ENCODE assay signal across 8 cellular contexts in genomic region chr9:85940832-85941616, GRCh38. TPM values are rescaled to one million over a fixed set of nuclear protein-coding genes. Genes with fewer than 3 reads are reported as not detected.
A peak's percentile ranks its signal among the peaks of the same experiment; 100 is the strongest.
DNase-seq lines count a peak whose midpoint lies in the region; ATAC-seq and TF ChIP-seq lines count a peak whose summit lies in the region.

Gene NAA35, plus strand, starts transcription at chr9:85941146. Its CDS starts 1,014 bp downstream, at chr9:85942160.

- H3K9me3 ChIP-seq in HUES64 (ENCODE audit: insufficient read depth, low read depth, low read length) (peaks cover 3% of the 10 kb centered on the region; the same call in 1 of the 2 replicates), OCI-LY1 (ENCODE audit: low read length) (no peaks in the 10 kb centered on the region), mesodermal cell (ENCODE audit: control insufficient read depth, low read length) (no peaks in the 10 kb centered on the region)

- no peak for TF ChIP-seq CTCF in OCI-LY1 (IDR thresholded peaks at IDR 0.05; ENCODE audit: low read length)

- 0 out of 2 replicates have a peak within 1 kb of the TSS, but pooled peaks have one; percentile 10 for H2AFZ ChIP-seq in OCI-LY1 (ENCODE audit: low read length)

- H3K4me2 ChIP-seq in OCI-LY1 (ENCODE audit: low read length) = peak within 1 kb of the TSS; percentile 97

- H3K27ac ChIP-seq in HUES64 (ENCODE audit: low read depth, low read length) = peak within 1 kb of the TSS; percentile 86
- no peak within 1 kb of the TSS for H3K27ac ChIP-seq in OCI-LY1 (ENCODE audit: low read depth, low read length, poor library complexity, severe bottlenecking)
- H3K27ac ChIP-seq in mesodermal cell (ENCODE audit: low read depth, low read length, severe bottlenecking) = peak within 1 kb of the TSS; percentile 87

- H3K9ac ChIP-seq in HUES64 (ENCODE audit: low read depth, low read length) = peak within 1 kb of the TSS; percentile 88
- peak within 1 kb of the TSS; percentile 86 for H3K9ac ChIP-seq in OCI-LY1 (ENCODE audit: low read length)

- peak; percentile 98 for DNase-seq in Caki2 (ENCODE audit: low read depth)
- peak; percentile 99 for DNase-seq in activated CD8-positive, alpha-beta memory T cell treated with anti-CD3 and anti-CD28 coated beads, Interleukin-2, amount 50 U/mL, for 4 hours
- DNase-seq in stimulated activated CD8-positive, alpha-beta memory T cell treated with anti-CD3 and anti-CD28 coated beads, Interleukin-15, amount 100 ng/mL, for 4 hours (ENCODE audit: low read depth in 2 of 2) = peak; percentile 98 to 99

- under 1% methylated on average over 93 of the region's 93 CpGs for WGBS in HUES64
- WGBS in mesodermal cell (ENCODE audit: insufficient coverage in 2 of 2), 2 experiments = 0% methylated on average over 42 to 68 of the region's 93 CpGs

- H4K20me1 ChIP-seq in OCI-LY1 (ENCODE audit: insufficient read depth, low read length) = no peaks in the 10 kb centered on the region

- H3K9me2 ChIP-seq in OCI-LY1 (ENCODE audit: low read depth, low read length) = no peaks in the 10 kb centered on the region

- ATAC-seq in GM21447 (IDR thresholded peaks at IDR 0.05; ENCODE audit: unreplicated experiment) = peak; percentile 85

- H3K36me3 ChIP-seq in HUES64 (ENCODE audit: insufficient read depth, low read length) = peaks cover 35% of the 10 kb centered on the region
- peaks cover 24% of the 10 kb centered on the region for H3K36me3 ChIP-seq in OCI-LY1 (ENCODE audit: insufficient read depth, low read length)
- H3K36me3 ChIP-seq in mesodermal cell (ENCODE audit: control insufficient read depth, insufficient read depth, low read length) = peaks cover 36% of the 10 kb centered on the region

- H3K79me2 ChIP-seq in OCI-LY1 (ENCODE audit: insufficient read depth, low read length) = no peaks in the 10 kb centered on the region

- H3K4me3 ChIP-seq in HUES64 (ENCODE audit: low read length) (peak within 1 kb of the TSS; percentile 83), OCI-LY1 (ENCODE audit: low read depth, low read length, poor library complexity, severe bottlenecking) (peak within 1 kb of the TSS; percentile 93), mesodermal cell (ENCODE audit: extremely low read depth, insufficient read depth, low read length, poor library complexity, severe bottlenecking) (peak within 1 kb of the TSS; percentile 95)

- H3K4me1 ChIP-seq in HUES64 (ENCODE audit: insufficient read depth, low read length) (peaks cover 2% of the 10 kb centered on the region; the same call in 1 of the 2 replicates), OCI-LY1 (ENCODE audit: insufficient read depth, low read length, severe bottlenecking) (peaks cover 27% of the 10 kb centered on the region), mesodermal cell (ENCODE audit: control insufficient read depth, insufficient read depth, low read length, poor library complexity, severe bottlenecking) (peaks cover 5% of the 10 kb centered on the region)

- H3F3A ChIP-seq in OCI-LY1 (ENCODE audit: insufficient read depth, low read length) = no peaks in the 10 kb centered on the region

- in situ Hi-C loops in Caki2 (cut with HindIII; ENCODE audit: low pct_unique_long_range_greater_than_20kb, low sequenced_read_pairs) = no loop called here
- in situ Hi-C loops in endometrial microvascular endothelial cells (cut with HindIII; ENCODE audit: inconsistent ontology term, low pct_unique_long_range_greater_than_20kb, low sequenced_read_pairs) = no loop called here

- H3K27me3 ChIP-seq in HUES64 (ENCODE audit: insufficient read depth, low read length) (no peaks in the 10 kb centered on the region), OCI-LY1 (ENCODE audit: insufficient read depth, low read length) (no peaks in the 10 kb centered on the region)

RNA-seq across cellular contexts. Expression of gene NAA35, which starts in this region (rescaled TPM):
- total RNA-seq in Caki2 (2014; rRNA removed; shearing (Covaris generic); ENCODE audit: low replicate concordance) = 5.9 and 6.8 TPM in 2 replicates
- 24.0 TPM for polyA plus RNA-seq in HUES64 (2013, experiment 1 of 2)
- polyA plus RNA-seq in HUES64 (2013, experiment 2 of 2) = 24.3 TPM
- total RNA-seq in endometrial microvascular endothelial cells (ENCODE audit: inconsistent ontology term) = 17.7 TPM
- 25.3 TPM for polyA plus RNA-seq in mesodermal cell (2013, experiment 1 of 2)
- polyA plus RNA-seq in mesodermal cell (2013, experiment 2 of 2) = 27.2 TPM
